Comparison of ENCODE assay signal across 22 cellular contexts in genomic region chr1:18354657-18355056, GRCh38.
"Had no signal": no experiment of that assay in that cellular context is flagged by ENCODE, and none has a peak within 500 bp of the region (broad histone marks: within the 10 kb centered on the region; RNA-seq: fewer than 3 reads in every experiment).

No MANE protein-coding gene starts in this region.

- ATAC-seq: activated CD8-positive, alpha-beta memory T cell treated with anti-CD3 and anti-CD28 coated beads, Interleukin-2, amount 10 ng/mL, durations not matched to agents 7 days and 5 days; body of pancreas; naive thymus-derived CD8-positive, alpha-beta T cell; psoas muscle; sciatic nerve had no signal

- H3K36me3 ChIP-seq: esophagus muscularis mucosa, ovary, stomach, vagina had no signal

- H3K27ac ChIP-seq: body of pancreas, esophagus muscularis mucosa, ovary, psoas muscle, stomach, vagina had no signal

- H3K9me3 ChIP-seq: body of pancreas, esophagus muscularis mucosa, ovary, psoas muscle, stomach, vagina had no signal

- FAIRE-seq: endothelial cell of umbilical vein, TTC549 had no signal

- H3K4me1 ChIP-seq: body of pancreas, esophagus muscularis mucosa, psoas muscle, stomach, vagina had no signal

- H3K4me2 ChIP-seq: smooth muscle cell had no signal

- H3K27me3 ChIP-seq: body of pancreas, ovary, vagina had no signal

- DNase-seq: activated B cell treated with CpG ODN at 0.5 μM for 24 hours; activated CD4-positive, alpha-beta memory T cell treated with anti-CD3 and anti-CD28 coated beads, Interleukin-2, amount 10 ng/mL, durations not matched to agents 7 days and 5 days; activated CD4-positive, alpha-beta T cell treated with anti-CD3 and anti-CD28 coated beads for 4 hours; activated CD8-positive, alpha-beta memory T cell treated with anti-CD3 and anti-CD28 coated beads, Interleukin-2, amount 10 ng/mL, durations not matched to agents 7 days and 5 days; activated naive CD8-positive, alpha-beta T cell treated with anti-CD3 and anti-CD28 coated beads for 36 hours; amygdala; body of pancreas; dermis blood vessel endothelial cell; effector memory CD4-positive, alpha-beta T cell; mesenchymal stem cell; naive thymus-derived CD8-positive, alpha-beta T cell; ovary; psoas muscle; stimulated activated CD4-positive, alpha-beta T cell treated with anti-CD3 and anti-CD28 coated beads, Interleukin-4, amount 100 ng/mL, for 1 hour; stomach; trophoblast cell had no signal

- H3K4me3 ChIP-seq: body of pancreas, esophagus muscularis mucosa, ovary, psoas muscle, smooth muscle cell, stomach, vagina had no signal
